Comparison of ENCODE assay signal across 9 cellular contexts in the genomic region with DNA sequence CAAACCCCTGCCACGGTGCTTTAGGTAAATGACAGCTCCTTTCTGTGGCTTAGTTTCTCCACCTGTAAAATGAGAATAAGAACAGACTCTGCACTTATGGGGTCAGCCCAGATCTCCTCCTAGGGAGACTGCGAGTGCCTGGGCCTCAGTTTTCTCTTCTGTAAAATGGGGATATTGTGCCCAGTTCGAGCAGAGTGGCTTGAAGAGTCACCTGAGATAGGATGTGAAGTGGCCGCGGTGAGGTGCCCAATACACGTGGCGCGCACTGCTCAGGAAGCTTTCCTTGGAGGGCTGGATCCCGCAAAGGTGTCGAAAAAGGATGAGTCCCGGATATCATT. TPM values are rescaled to one million over a fixed set of nuclear protein-coding genes. Genes with fewer than 3 reads are reported as not detected.
DNase-seq lines count a peak whose midpoint lies in the region; TF ChIP-seq lines count a peak whose summit lies in the region.
"Had no signal": no experiment of that assay in that cellular context is flagged by ENCODE, and none has a peak within 500 bp of the region (broad histone marks: within the 10 kb centered on the region; RNA-seq: fewer than 3 reads in every experiment).

No MANE protein-coding gene starts in this region.

- H3K4me3 ChIP-seq in NT2/D1 (ENCODE audit: insufficient read length, low read depth) (peak overlapping the region; percentile 36), esophagus squamous epithelium (peak overlapping the region; percentile 2 to 70 (median 54)), prostate gland (peak overlapping the region; percentile 46 to 49), Karpas-422 (ENCODE audit: low read length) (no peak overlapping the region), tibial artery (peak overlapping the region in 1 of 2 donors; percentile 52)

- 54 to 74% methylated on average over 10 to 11 of the region's 11 CpGs for WGBS in esophagus squamous epithelium, 2 donors
- WGBS in prostate gland, result 66% methylated on average over 11 of the region's 11 CpGs

- no peak overlapping the region for H3K4me2 ChIP-seq in Karpas-422 (ENCODE audit: low read depth, low read length, poor library complexity, severe bottlenecking)

- intact Hi-C loops in esophagus squamous epithelium (cut with DNase I), result no loop called here
- intact Hi-C loops in prostate gland (cut with DNase I), result no loop called here
- intact Hi-C loops in tibial artery (cut with DNase I; ENCODE audit: low total_unique reads), result no loop called here

- peak overlapping the region; percentile 57 for H3K9ac ChIP-seq in ES-I3 (ENCODE audit: low read depth, low read length)
- H3K9ac ChIP-seq in NT2/D1 (ENCODE audit: insufficient read length, low read depth), result peak overlapping the region; percentile 42
- no peak overlapping the region for H3K9ac ChIP-seq in Karpas-422 (ENCODE audit: low read length)

- TF ChIP-seq CTCF in esophagus squamous epithelium (IDR thresholded peaks at IDR 0.05) (no peak), prostate gland (IDR thresholded peaks at IDR 0.05) (no peak), GM10248 (IDR thresholded peaks at IDR 0.05; ENCODE audit: control extremely low read depth, extremely low read depth, low read depth, missing control alignments) (no peak), tibial artery (IDR thresholded peaks at IDR 0.05) (no peak)

- no peaks in the 10 kb centered on the region for H3K9me3 ChIP-seq in ES-I3 (ENCODE audit: control insufficient read depth, insufficient read depth, low read length)
- no peaks in the 10 kb centered on the region for H3K9me3 ChIP-seq in NT2/D1 (ENCODE audit: insufficient read depth, low read length)
- H3K9me3 ChIP-seq in esophagus squamous epithelium, result no peaks in the 10 kb centered on the region
- H3K9me3 ChIP-seq in prostate gland, result no peaks in the 10 kb centered on the region
- no peaks in the 10 kb centered on the region for H3K9me3 ChIP-seq in Karpas-422 (ENCODE audit: low read length)
- H3K9me3 ChIP-seq in tibial artery, result no peaks in the 10 kb centered on the region

- H3K79me2 ChIP-seq in Karpas-422 (ENCODE audit: low read length), result no peaks in the 10 kb centered on the region

- H3K27me3 ChIP-seq in NT2/D1 (ENCODE audit: insufficient read depth, insufficient read length), result peaks cover 3% of the 10 kb centered on the region
- H3K27me3 ChIP-seq in esophagus squamous epithelium, result peaks cover 0 to 24% (median 0%) of the 10 kb centered on the region in 4 donors
- H3K27me3 ChIP-seq in prostate gland (replicated peaks; ENCODE audit: insufficient read depth), result no peaks in the 10 kb centered on the region
- H3K27me3 ChIP-seq in Karpas-422 (ENCODE audit: low read length), result no peaks in the 10 kb centered on the region
- H3K27me3 ChIP-seq in tibial artery, result peaks cover 0 to 39% of the 10 kb centered on the region in 2 donors

- H3K4me1 ChIP-seq in ES-I3 (ENCODE audit: insufficient read depth, low read length) (peaks cover 16% of the 10 kb centered on the region; the same call in 1 of the 2 replicates), NT2/D1 (ENCODE audit: insufficient read depth, insufficient read length) (peaks cover 22% of the 10 kb centered on the region), esophagus squamous epithelium (peaks cover 11 to 52% (median 15%) of the 10 kb centered on the region in 3 donors), prostate gland (replicated peaks) (no peaks in the 10 kb centered on the region), Karpas-422 (ENCODE audit: low read length) (peaks cover 19% of the 10 kb centered on the region), tibial artery (peaks cover 0 to 10% (median 7%) of the 10 kb centered on the region in 4 donors)

- no peaks in the 10 kb centered on the region for H3K9me2 ChIP-seq in Karpas-422 (replicated peaks; ENCODE audit: insufficient read depth, low read length)

- H3K36me3 ChIP-seq in ES-I3 (ENCODE audit: insufficient read depth, low read length) (no peaks in the 10 kb centered on the region), NT2/D1 (ENCODE audit: insufficient read depth, insufficient read length, low read length) (no peaks in the 10 kb centered on the region), esophagus squamous epithelium (no peaks in the 10 kb centered on the region), prostate gland (no peaks in the 10 kb centered on the region), Karpas-422 (ENCODE audit: insufficient read depth, low read length) (no peaks in the 10 kb centered on the region), tibial artery (no peaks in the 10 kb centered on the region)

- TF ChIP-seq POLR2A in esophagus squamous epithelium (IDR thresholded peaks at IDR 0.05) (no peak), prostate gland (IDR thresholded peaks at IDR 0.05) (no peak)

- H3K27ac ChIP-seq in esophagus squamous epithelium (no peak overlapping the region), prostate gland (no peak overlapping the region), Karpas-422 (ENCODE audit: low read length) (no peak overlapping the region), tibial artery (no peak overlapping the region)

- no peak for DNase-seq in NT2/D1 (ENCODE audit: low read depth, low spot score)
- DNase-seq in esophagus squamous epithelium (lab: John Stamatoyannopoulos, UW), result no peak
- no peak for DNase-seq in prostate gland (ENCODE audit: low spot score)
- no peak for DNase-seq in NCI-H1417 (lab: John Stamatoyannopoulos, UW)
- DNase-seq in GM10248 (ENCODE audit: extremely low spot score), result no peak
- DNase-seq in Karpas-422, result no peak
- no peak for DNase-seq in tibial artery
- DNase-seq: stimulated activated CD4-positive, alpha-beta T cell treated with anti-CD3 and anti-CD28 coated beads, Interleukin-1b, Interleukin-23, amount 100 ng/mL, for 48 hours had no signal

- peaks cover 18% of the 10 kb centered on the region; the same call in 1 of the 2 replicates for H4K20me1 ChIP-seq in Karpas-422 (ENCODE audit: insufficient read depth, low read depth, low read length)

- POLR2A ChIA-PET in GM10248 (lab: Yijun Ruan, JAX), result interaction anchor here (1.2 kb wide), 1 partner anchor 8 kb away, joined by 3 read pairs; no protein-coding TSS in a partner anchor

- CTCF ChIA-PET in GM10248 (lab: Yijun Ruan, JAX), result interaction anchor here (1.0 to 7.1 kb wide), 7 partner anchors 7 to 51 kb away, joined by 3 to 49 read pairs (median 5); no protein-coding TSS in a partner anchor

- no peak overlapping the region for H2AFZ ChIP-seq in Karpas-422 (ENCODE audit: low read length)

RNA-seq across cellular contexts. Expression of a gene that starts 0.5 kb away (rescaled TPM):
- total RNA-seq in esophagus squamous epithelium (1 to 10 TPM in 1 of 4 donors, under 1 TPM in 2, not detected in 1; 0.18 to 1.5 (median 0.50) TPM), prostate gland (10 to 100 TPM; 12.8 to 14.7 TPM)
- total RNA-seq in Karpas-422 (2014; rRNA removed; shearing (Covaris generic); ENCODE audit: low replicate concordance), result 0.26 and 0.32 TPM in 2 replicates

Comparison
In these comparisons a context has a peak if more than half of its experiments do, and no peak if none do; other contexts are left out.
1. RNA of a gene that starts 0.5 kb away (total RNA-seq): 12.8 to 14.7 TPM in prostate gland; 0.18 to 1.5 TPM in esophagus squamous epithelium and 0.26 to 0.32 TPM in Karpas-422; every median in the first group is over 4 times any median in the second.